Comparison of ENCODE assay signal across 1 cellular context in genomic region chr7:127651556-127652332, GRCh38.
TF ChIP-seq lines count a peak whose summit lies in the region.

SND1 (plus strand) TSS chr7:127652194; CDS start chr7:127652374, 180 bp downstream.

TF ChIP-seq in K562, 482 proteins besides CTCF, POLR2A, EP300 and RAD21 (continued from another document and continues in another):
- TF ChIP-seq REST (CRISPR knock-in tag; IDR thresholded peaks at IDR 0.05; ENCODE audit: low read depth): peak; percentile 84
- peak; percentile 72; the same call in 1 of the 2 replicates for TF ChIP-seq HSF4 (CRISPR knock-in tag; IDR thresholded peaks at IDR 0.05; ENCODE audit: borderline replicate concordance)
- 0 out of 2 replicates have a peak, but pooled peaks have one; percentile 19 for TF ChIP-seq SPI1 (IDR thresholded peaks at IDR 0.05; ENCODE audit: borderline replicate concordance, low read depth, low read length)
- TF ChIP-seq PYGO2 (tag; IDR thresholded peaks at IDR 0.05): 0 out of 2 replicates have a peak, but pooled peaks have one; percentile 71
- TF ChIP-seq GTF2F1 (IDR thresholded peaks at IDR 0.05; ENCODE audit: low read depth, low read length): 0 out of 2 replicates have a peak, but pooled peaks have one; percentile 84
- TF ChIP-seq FIP1L1 (IDR thresholded peaks at IDR 0.05; ENCODE audit: low read depth, low read length, poor library complexity, severe bottlenecking): peak; percentile 64
- TF ChIP-seq, protein P1, sequence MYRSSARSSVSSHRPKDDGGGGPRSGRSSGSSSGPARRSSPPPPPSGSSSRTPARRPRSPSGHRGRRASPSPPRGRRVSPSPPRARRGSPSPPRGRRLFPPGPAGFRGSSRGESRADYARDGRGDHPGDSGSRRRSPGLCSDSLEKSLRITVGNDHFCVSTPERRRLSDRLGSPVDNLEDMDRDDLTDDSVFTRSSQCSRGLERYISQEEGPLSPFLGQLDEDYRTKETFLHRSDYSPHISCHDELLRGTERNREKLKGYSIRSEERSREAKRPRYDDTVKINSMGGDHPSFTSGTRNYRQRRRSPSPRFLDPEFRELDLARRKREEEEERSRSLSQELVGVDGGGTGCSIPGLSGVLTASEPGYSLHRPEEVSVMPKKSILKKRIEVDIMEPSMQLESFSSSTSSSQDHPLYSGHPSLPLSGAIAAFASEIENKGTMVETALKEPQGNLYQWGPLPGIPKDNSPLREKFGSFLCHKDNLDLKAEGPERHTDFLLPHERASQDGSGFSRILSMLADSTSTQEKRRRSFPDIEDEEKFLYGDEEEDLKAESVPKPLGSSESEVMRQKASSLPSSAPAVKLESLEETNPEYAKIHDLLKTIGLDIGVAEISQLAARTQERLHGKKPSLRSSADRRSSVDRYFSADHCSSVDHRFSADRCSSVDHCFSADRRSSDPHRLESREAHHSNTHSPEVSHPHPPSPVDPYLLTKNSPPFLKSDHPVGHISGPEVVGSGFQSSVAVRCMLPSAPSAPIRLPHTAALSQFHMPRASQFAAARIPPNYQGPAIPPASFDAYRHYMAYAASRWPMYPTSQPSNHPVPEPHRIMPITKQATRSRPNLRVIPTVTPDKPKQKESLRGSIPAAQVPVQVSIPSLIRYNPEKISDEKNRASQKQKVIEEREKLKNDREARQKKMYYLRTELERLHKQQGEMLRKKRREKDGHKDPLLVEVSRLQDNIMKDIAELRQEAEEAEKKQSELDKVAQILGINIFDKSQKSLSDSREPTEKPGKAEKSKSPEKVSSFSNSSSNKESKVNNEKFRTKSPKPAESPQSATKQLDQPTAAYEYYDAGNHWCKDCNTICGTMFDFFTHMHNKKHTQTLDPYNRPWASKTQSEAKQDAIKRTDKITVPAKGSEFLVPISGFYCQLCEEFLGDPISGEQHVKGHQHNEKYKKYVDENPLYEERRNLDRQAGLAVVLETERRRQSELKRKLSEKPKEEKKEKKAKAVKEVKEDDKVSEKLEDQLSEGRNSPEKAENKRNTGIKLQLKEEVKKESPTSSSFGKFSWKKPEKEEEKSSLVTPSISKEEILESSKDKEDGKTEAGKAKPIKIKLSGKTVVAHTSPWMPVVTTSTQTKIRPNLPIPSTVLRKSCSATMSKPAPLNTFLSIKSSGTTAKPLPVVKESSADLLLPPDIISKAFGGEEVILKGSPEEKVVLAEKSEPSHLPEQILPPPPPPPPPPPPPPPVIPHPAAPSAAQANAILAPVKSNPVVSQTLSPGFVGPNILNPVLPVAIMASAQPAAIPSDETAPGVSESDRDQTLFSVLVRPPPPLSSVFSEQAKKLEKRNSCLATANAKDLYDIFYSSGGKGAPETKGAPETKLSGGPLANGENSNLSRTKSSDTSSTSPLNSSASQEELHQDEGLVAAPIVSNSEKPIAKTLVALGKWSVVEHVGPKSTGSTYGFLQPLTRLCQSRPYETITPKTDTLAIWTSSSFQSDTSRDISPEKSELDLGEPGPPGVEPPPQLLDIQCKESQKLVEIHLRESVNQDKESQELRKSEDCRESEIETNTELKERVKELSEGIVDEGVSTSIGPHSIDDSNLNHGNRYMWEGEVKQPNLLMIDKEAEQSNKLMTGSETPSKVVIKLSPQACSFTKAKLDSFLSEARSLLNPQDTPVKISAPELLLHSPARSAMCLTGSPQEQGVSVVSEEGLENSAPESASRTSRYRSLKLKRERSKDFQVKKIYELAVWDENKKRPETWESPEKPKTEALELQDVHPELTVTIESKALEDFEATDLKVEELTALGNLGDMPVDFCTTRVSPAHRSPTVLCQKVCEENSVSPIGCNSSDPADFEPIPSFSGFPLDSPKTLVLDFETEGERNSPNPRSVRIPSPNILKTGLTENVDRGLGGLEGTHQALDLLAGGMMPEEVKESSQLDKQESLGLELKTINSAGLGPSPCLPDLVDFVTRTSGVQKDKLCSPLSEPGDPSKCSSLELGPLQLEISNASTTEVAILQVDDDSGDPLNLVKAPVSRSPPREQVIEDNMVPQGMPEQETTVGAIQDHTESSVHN (IDR thresholded peaks at IDR 0.05; ENCODE audit: borderline replicate concordance in 1 of 2, low read depth in 1 of 2): peak in 1 of 2 experiments; percentile 43; a peak in 1 of 4 replicates
- peak; percentile 69; the same call in 1 of the 2 replicates for TF ChIP-seq DIDO1 (tag; IDR thresholded peaks at IDR 0.05; ENCODE audit: low read depth)
- TF ChIP-seq, protein P2, sequence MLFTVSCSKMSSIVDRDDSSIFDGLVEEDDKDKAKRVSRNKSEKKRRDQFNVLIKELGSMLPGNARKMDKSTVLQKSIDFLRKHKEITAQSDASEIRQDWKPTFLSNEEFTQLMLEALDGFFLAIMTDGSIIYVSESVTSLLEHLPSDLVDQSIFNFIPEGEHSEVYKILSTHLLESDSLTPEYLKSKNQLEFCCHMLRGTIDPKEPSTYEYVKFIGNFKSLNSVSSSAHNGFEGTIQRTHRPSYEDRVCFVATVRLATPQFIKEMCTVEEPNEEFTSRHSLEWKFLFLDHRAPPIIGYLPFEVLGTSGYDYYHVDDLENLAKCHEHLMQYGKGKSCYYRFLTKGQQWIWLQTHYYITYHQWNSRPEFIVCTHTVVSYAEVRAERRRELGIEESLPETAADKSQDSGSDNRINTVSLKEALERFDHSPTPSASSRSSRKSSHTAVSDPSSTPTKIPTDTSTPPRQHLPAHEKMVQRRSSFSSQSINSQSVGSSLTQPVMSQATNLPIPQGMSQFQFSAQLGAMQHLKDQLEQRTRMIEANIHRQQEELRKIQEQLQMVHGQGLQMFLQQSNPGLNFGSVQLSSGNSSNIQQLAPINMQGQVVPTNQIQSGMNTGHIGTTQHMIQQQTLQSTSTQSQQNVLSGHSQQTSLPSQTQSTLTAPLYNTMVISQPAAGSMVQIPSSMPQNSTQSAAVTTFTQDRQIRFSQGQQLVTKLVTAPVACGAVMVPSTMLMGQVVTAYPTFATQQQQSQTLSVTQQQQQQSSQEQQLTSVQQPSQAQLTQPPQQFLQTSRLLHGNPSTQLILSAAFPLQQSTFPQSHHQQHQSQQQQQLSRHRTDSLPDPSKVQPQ (CRISPR knock-in tag; IDR thresholded peaks at IDR 0.05; ENCODE audit: borderline replicate concordance): no peak
- TF ChIP-seq NCOR1 (IDR thresholded peaks at IDR 0.05): 0 out of 2 replicates have a peak, but pooled peaks have one; percentile 39
- TF ChIP-seq ETV6 (IDR thresholded peaks at IDR 0.05; ENCODE audit: borderline replicate concordance in 1 of 2, low read depth in 2 of 2, low read length in 1 of 2): peak in 1 of 2 experiments; percentile 27; a peak in 1 of 4 replicates
- no peak for TF ChIP-seq ETV6 (CRISPR knock-in tag; IDR thresholded peaks at IDR 0.05; ENCODE audit: borderline replicate concordance)
- TF ChIP-seq BRD4 (IDR thresholded peaks at IDR 0.05): peak; percentile 83; the same call in 1 of the 2 replicates
- no peak; the same call in 1 of the 2 replicates for TF ChIP-seq MYBL2 (IDR thresholded peaks at IDR 0.05; ENCODE audit: low read depth)
- TF ChIP-seq MYBL2 (CRISPR knock-in tag; IDR thresholded peaks at IDR 0.05; ENCODE audit: borderline replicate concordance): no peak
- peak; percentile 33; the same call in 1 of the 2 replicates for TF ChIP-seq ZEB2 (IDR thresholded peaks at IDR 0.05)
- TF ChIP-seq FOXK2 (conservative IDR thresholded peaks at IDR 0.05 in 1 of 2, IDR thresholded peaks at IDR 0.05 in 1 of 2; ENCODE audit: low read depth in 2 of 2): peak; percentile 77 to 80; a peak in 3 of 4 replicates
- peak; percentile 7; the same call in 1 of the 2 replicates for TF ChIP-seq NFRKB (IDR thresholded peaks at IDR 0.05; ENCODE audit: low read depth)
- 0 out of 2 replicates have a peak, but pooled peaks have one; percentile 45 for TF ChIP-seq KLF13 (tag; IDR thresholded peaks at IDR 0.05; ENCODE audit: borderline replicate concordance, low read depth)
- TF ChIP-seq NR2F6 (CRISPR knock-in tag; IDR thresholded peaks at IDR 0.05): peak; percentile 51; the same call in 1 of the 2 replicates
- TF ChIP-seq PML (IDR thresholded peaks at IDR 0.05; ENCODE audit: low read length): peak; percentile 82
- peak; percentile 72 for TF ChIP-seq ELF4 (CRISPR knock-in tag; IDR thresholded peaks at IDR 0.05)
- peak; percentile 76; the same call in 1 of the 2 replicates for TF ChIP-seq ETS1 (conservative IDR thresholded peaks at IDR 0.05; ENCODE audit: control insufficient read depth, low read depth, low read length)
- no peak; the same call in 1 of the 2 replicates for TF ChIP-seq GABPB2 (CRISPR knock-in tag; conservative IDR thresholded peaks at IDR 0.05)
- TF ChIP-seq ZFX (CRISPR knock-in tag; IDR thresholded peaks at IDR 0.05): peak; percentile 88
- TF ChIP-seq, protein P3, sequence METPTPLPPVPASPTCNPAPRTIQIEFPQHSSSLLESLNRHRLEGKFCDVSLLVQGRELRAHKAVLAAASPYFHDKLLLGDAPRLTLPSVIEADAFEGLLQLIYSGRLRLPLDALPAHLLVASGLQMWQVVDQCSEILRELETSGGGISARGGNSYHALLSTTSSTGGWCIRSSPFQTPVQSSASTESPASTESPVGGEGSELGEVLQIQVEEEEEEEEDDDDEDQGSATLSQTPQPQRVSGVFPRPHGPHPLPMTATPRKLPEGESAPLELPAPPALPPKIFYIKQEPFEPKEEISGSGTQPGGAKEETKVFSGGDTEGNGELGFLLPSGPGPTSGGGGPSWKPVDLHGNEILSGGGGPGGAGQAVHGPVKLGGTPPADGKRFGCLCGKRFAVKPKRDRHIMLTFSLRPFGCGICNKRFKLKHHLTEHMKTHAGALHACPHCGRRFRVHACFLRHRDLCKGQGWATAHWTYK (CRISPR knock-in tag; IDR thresholded peaks at IDR 0.05): peak; percentile 92
- peak; percentile 85 to 96 for TF ChIP-seq MNT (conservative IDR thresholded peaks at IDR 0.05)
- peak; percentile 20 to 55 (median 32) for TF ChIP-seq YY1 (IDR thresholded peaks at IDR 0.05; ENCODE audit: borderline replicate concordance in 1 of 3, control insufficient read depth in 1 of 3, extremely low read depth in 1 of 3, insufficient read depth in 3 of 3, insufficient read length in 1 of 3, insufficient replicate concordance in 2 of 3, low read depth in 1 of 3, low read length in 2 of 3)
- TF ChIP-seq SP1 (CRISPR knock-in tag; IDR thresholded peaks at IDR 0.05): peak; percentile 94
- TF ChIP-seq ZNF764 (CRISPR knock-in tag; IDR thresholded peaks at IDR 0.05; ENCODE audit: low read depth): no peak
- peak; percentile 83 for TF ChIP-seq KDM2B (CRISPR knock-in tag; IDR thresholded peaks at IDR 0.05)
- TF ChIP-seq, protein P4, sequence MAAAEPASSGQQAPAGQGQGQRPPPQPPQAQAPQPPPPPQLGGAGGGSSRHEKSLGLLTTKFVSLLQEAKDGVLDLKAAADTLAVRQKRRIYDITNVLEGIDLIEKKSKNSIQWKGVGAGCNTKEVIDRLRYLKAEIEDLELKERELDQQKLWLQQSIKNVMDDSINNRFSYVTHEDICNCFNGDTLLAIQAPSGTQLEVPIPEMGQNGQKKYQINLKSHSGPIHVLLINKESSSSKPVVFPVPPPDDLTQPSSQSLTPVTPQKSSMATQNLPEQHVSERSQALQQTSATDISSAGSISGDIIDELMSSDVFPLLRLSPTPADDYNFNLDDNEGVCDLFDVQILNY (CRISPR knock-in tag; IDR thresholded peaks at IDR 0.05): peak; percentile 69; the same call in 1 of the 2 replicates
- TF ChIP-seq ZNF583 (CRISPR knock-in tag; IDR thresholded peaks at IDR 0.05): peak; percentile 85; the same call in 1 of the 2 replicates
- TF ChIP-seq POLR3G (IDR thresholded peaks at IDR 0.05; ENCODE audit: extremely low read depth, insufficient read length, insufficient replicate concordance): no peak
- no peak for TF ChIP-seq CC2D1A (IDR thresholded peaks at IDR 0.05)
- peak; percentile 100 for TF ChIP-seq RBFOX2 (IDR thresholded peaks at IDR 0.05; ENCODE audit: low read depth, low read length)
- 0 out of 2 replicates have a peak, but pooled peaks have one; percentile 8 for TF ChIP-seq BACH1 (tag; IDR thresholded peaks at IDR 0.05)
- TF ChIP-seq ASH1L (IDR thresholded peaks at IDR 0.05; ENCODE audit: borderline replicate concordance, low read depth, partially characterized antibody): peak; percentile 85
- peak; percentile 99 for TF ChIP-seq LCOR (CRISPR knock-in tag; IDR thresholded peaks at IDR 0.05)
